In genomic region chr17:14341866-14342265, GRCh38 we compare ENCODE assay signal across 27 cellular contexts. TPM values are rescaled to one million over a fixed set of nuclear protein-coding genes. Genes with fewer than 3 reads are reported as not detected.
DNase-seq lines count a peak whose midpoint lies in the region; ATAC-seq and TF ChIP-seq lines count a peak whose summit lies in the region.
"Had no signal": no experiment of that assay in that cellular context is flagged by ENCODE, and none has a peak within 500 bp of the region (broad histone marks: within the 10 kb centered on the region; RNA-seq: fewer than 3 reads in every experiment).

No MANE protein-coding gene starts in this region.

- no peak overlapping the region for H3K27ac ChIP-seq in SJCRH30
- no peak overlapping the region for H3K27ac ChIP-seq in lower lobe of right lung
- H3K27ac ChIP-seq: brain microvascular endothelial cell, epithelial cell of prostate, foreskin keratinocyte, SK-N-MC had no signal

- H3K36me3 Mint-ChIP-seq in natural killer cell treated with Interleukin-12 subunit alpha and Interleukin-12 subunit beta and Interleukin-15 and Interleukin-18, amount 100 ng/mL, for 72 hours = peaks cover 5% of the 10 kb centered on the region
- peaks cover 7% of the 10 kb centered on the region for H3K36me3 Mint-ChIP-seq in natural killer cell
- peaks cover 16% of the 10 kb centered on the region for H3K36me3 Mint-ChIP-seq in stimulated activated effector memory CD8-positive, alpha-beta T cell treated with anti-CD3 and anti-CD28 coated beads, Interleukin-12 subunit alpha, Interleukin-12 subunit beta, amount 100 ng/mL, for 72 hours
- peaks cover 18% of the 10 kb centered on the region for H3K36me3 Mint-ChIP-seq in activated CD4-positive, alpha-beta memory T cell treated with anti-CD3 and anti-CD28 coated beads for 36 hours

- TF ChIP-seq CTCF in natural killer cell (IDR thresholded peaks at IDR 0.05) = no peak
- TF ChIP-seq CTCF in fibroblast of villous mesenchyme (IDR thresholded peaks at IDR 0.05; ENCODE audit: insufficient read depth, low read depth, low read length) = no peak
- no peak for TF ChIP-seq CTCF in lower lobe of right lung (IDR thresholded peaks at IDR 0.05)

- H3K4me1 ChIP-seq in SJCRH30 (peaks cover 5% of the 10 kb centered on the region), lower lobe of right lung (no peaks in the 10 kb centered on the region)
- H3K4me1 ChIP-seq: BE2C, foreskin keratinocyte had no signal

- POLR2A ChIA-PET in activated CD4-positive, alpha-beta memory T cell treated with anti-CD3 and anti-CD28 coated beads for 36 hours (lab: Charles Lee) = interaction anchor here (1.1 to 1.3 kb wide), 2 partner anchors 10 to 40 kb away, joined by 3 read pairs; no protein-coding TSS in a partner anchor

- H3K27me3 Mint-ChIP-seq in natural killer cell treated with Interleukin-12 subunit alpha and Interleukin-12 subunit beta and Interleukin-15 and Interleukin-18, amount 100 ng/mL, for 72 hours = no peaks in the 10 kb centered on the region
- H3K27me3 Mint-ChIP-seq in natural killer cell (ENCODE audit: low read depth in 2 of 2) = no peaks in the 10 kb centered on the region
- no peaks in the 10 kb centered on the region for H3K27me3 Mint-ChIP-seq in activated CD4-positive, alpha-beta memory T cell treated with anti-CD3 and anti-CD28 coated beads for 36 hours
- H3K27me3 Mint-ChIP-seq: T-helper 17 cell had no signal

- no peak overlapping the region for H3K4me3 Mint-ChIP-seq in natural killer cell treated with Interleukin-12 subunit alpha and Interleukin-12 subunit beta and Interleukin-15 and Interleukin-18, amount 100 ng/mL, for 72 hours
- no peak overlapping the region for H3K4me3 Mint-ChIP-seq in natural killer cell
- no peak overlapping the region for H3K4me3 Mint-ChIP-seq in stimulated activated effector memory CD8-positive, alpha-beta T cell treated with anti-CD3 and anti-CD28 coated beads, Interleukin-12 subunit alpha, Interleukin-12 subunit beta, amount 100 ng/mL, for 72 hours
- H3K4me3 Mint-ChIP-seq in activated CD4-positive, alpha-beta memory T cell treated with anti-CD3 and anti-CD28 coated beads for 36 hours = no peak overlapping the region
- H3K4me3 Mint-ChIP-seq: activated T-cell treated with anti-CD3 and anti-CD28 coated beads, Interleukin-2, amount 50 U/mL, for 4 hours; memory B cell had no signal

- no peaks in the 10 kb centered on the region for H3K9me3 Mint-ChIP-seq in natural killer cell treated with Interleukin-12 subunit alpha and Interleukin-12 subunit beta and Interleukin-15 and Interleukin-18, amount 100 ng/mL, for 72 hours
- no peaks in the 10 kb centered on the region for H3K9me3 Mint-ChIP-seq in natural killer cell
- H3K9me3 Mint-ChIP-seq in stimulated activated effector memory CD8-positive, alpha-beta T cell treated with anti-CD3 and anti-CD28 coated beads, Interleukin-12 subunit alpha, Interleukin-12 subunit beta, amount 100 ng/mL, for 72 hours = no peaks in the 10 kb centered on the region
- no peaks in the 10 kb centered on the region for H3K9me3 Mint-ChIP-seq in activated CD4-positive, alpha-beta memory T cell treated with anti-CD3 and anti-CD28 coated beads for 36 hours
- H3K9me3 Mint-ChIP-seq: activated T-cell treated with anti-CD3 and anti-CD28 coated beads, Interleukin-2, amount 50 U/mL, for 4 hours; memory B cell had no signal

- H3K4me3 ChIP-seq in SJCRH30 (no peak overlapping the region), fibroblast of villous mesenchyme (ENCODE audit: low read depth, low read length) (no peak overlapping the region), lower lobe of right lung (no peak overlapping the region)
- H3K4me3 ChIP-seq: GM12878, SK-N-MC had no signal

- no peak for ATAC-seq in natural killer cell treated with Interleukin-12 subunit alpha and Interleukin-12 subunit beta and Interleukin-15 and Interleukin-18, amount 100 ng/mL, for 72 hours
- ATAC-seq in natural killer cell (no peak), lower lobe of right lung (no peak), GM21529 (IDR thresholded peaks at IDR 0.05; ENCODE audit: unreplicated experiment) (no peak)
- no peak for ATAC-seq in stimulated activated effector memory CD8-positive, alpha-beta T cell treated with anti-CD3 and anti-CD28 coated beads, Interleukin-12 subunit alpha, Interleukin-12 subunit beta, amount 100 ng/mL, for 72 hours
- ATAC-seq: activated T-cell treated with anti-CD3 and anti-CD28 coated beads, Interleukin-2, amount 50 U/mL, for 4 hours; foreskin keratinocyte; GM12878; T-helper 17 cell had no signal

- H3K36me3 ChIP-seq in SJCRH30 (peaks cover 12% of the 10 kb centered on the region; the same call in 1 of the 2 replicates), lower lobe of right lung (no peaks in the 10 kb centered on the region)
- H3K36me3 ChIP-seq: BE2C had no signal

- H3K27me3 ChIP-seq in SJCRH30 = no peaks in the 10 kb centered on the region
- H3K27me3 ChIP-seq in lower lobe of right lung (ENCODE audit: low read depth) = no peaks in the 10 kb centered on the region
- H3K27me3 ChIP-seq: BE2C, brain microvascular endothelial cell, foreskin keratinocyte had no signal

- DNase-seq in natural killer cell treated with Interleukin-12 subunit alpha and Interleukin-12 subunit beta and Interleukin-15 and Interleukin-18, amount 100 ng/mL, for 72 hours (ENCODE audit: low spot score) = peak; percentile 6
- DNase-seq in natural killer cell = no peak
- DNase-seq in SJCRH30 = peak; percentile 60 to 77
- DNase-seq in fibroblast of villous mesenchyme (ENCODE audit: low read depth) = peak; percentile 17
- no peak for DNase-seq in stimulated activated effector memory CD8-positive, alpha-beta T cell treated with anti-CD3 and anti-CD28 coated beads, Interleukin-12 subunit alpha, Interleukin-12 subunit beta, amount 100 ng/mL, for 72 hours (ENCODE audit: low spot score in 2 of 2)
- DNase-seq in lower lobe of right lung = no peak
- DNase-seq in activated CD4-positive, alpha-beta memory T cell treated with anti-CD3 and anti-CD28 coated beads for 36 hours = no peak
- DNase-seq: ACHN; activated CD4-positive, alpha-beta T cell treated with anti-CD3 and anti-CD28 coated beads for 48 hours; activated T-cell treated with anti-CD3 and anti-CD28 coated beads, Interleukin-2, amount 50 U/mL, for 4 hours; BE2C; brain microvascular endothelial cell; Calu3; effector CD4-positive, alpha-beta T cell; EL; foreskin keratinocyte; NCI-H1436 treated with DMSO at 0.1 percent for 48 hours; NCI-H2107; NCI-H69; occipital lobe; stimulated activated naive CD4-positive, alpha-beta T cell treated with Interleukin-2 at 50 U/mL for 16 hours; T-helper 17 cell had no signal

- CTCF ChIA-PET in activated CD4-positive, alpha-beta memory T cell treated with anti-CD3 and anti-CD28 coated beads for 36 hours (lab: Charles Lee) = interaction anchor here (1.8 kb wide), 1 partner anchor 41 kb away, joined by 6 read pairs; the partner anchor contains the start of gene HS3ST3B1

- peaks cover 37 to 39% of the 10 kb centered on the region in 2 donors for H3K4me1 Mint-ChIP-seq in natural killer cell treated with Interleukin-12 subunit alpha and Interleukin-12 subunit beta and Interleukin-15 and Interleukin-18, amount 100 ng/mL, for 72 hours (ENCODE audit: low read depth in 2 of 2)
- H3K4me1 Mint-ChIP-seq in natural killer cell = peaks cover 49 to 53% of the 10 kb centered on the region in 2 donors
- H3K4me1 Mint-ChIP-seq in stimulated activated effector memory CD8-positive, alpha-beta T cell treated with anti-CD3 and anti-CD28 coated beads, Interleukin-12 subunit alpha, Interleukin-12 subunit beta, amount 100 ng/mL, for 72 hours = peaks cover 42% of the 10 kb centered on the region
- peaks cover 45% of the 10 kb centered on the region for H3K4me1 Mint-ChIP-seq in activated CD4-positive, alpha-beta memory T cell treated with anti-CD3 and anti-CD28 coated beads for 36 hours (ENCODE audit: low read depth)

- H3K27ac Mint-ChIP-seq in natural killer cell treated with Interleukin-12 subunit alpha and Interleukin-12 subunit beta and Interleukin-15 and Interleukin-18, amount 100 ng/mL, for 72 hours = peak overlapping the region in 1 of 2 donors; percentile 45
- peak overlapping the region in 1 of 2 donors; percentile 82 for H3K27ac Mint-ChIP-seq in natural killer cell
- peak overlapping the region; percentile 60 for H3K27ac Mint-ChIP-seq in stimulated activated effector memory CD8-positive, alpha-beta T cell treated with anti-CD3 and anti-CD28 coated beads, Interleukin-12 subunit alpha, Interleukin-12 subunit beta, amount 100 ng/mL, for 72 hours
- no peak overlapping the region for H3K27ac Mint-ChIP-seq in activated CD4-positive, alpha-beta memory T cell treated with anti-CD3 and anti-CD28 coated beads for 36 hours
- H3K27ac Mint-ChIP-seq: memory B cell had no signal

- intact Hi-C loops in natural killer cell (cut with micrococcal nuclease) = no loop called here
- intact Hi-C loops in lower lobe of right lung (cut with DNase I) = no loop called here
- intact Hi-C loops in activated CD4-positive, alpha-beta memory T cell treated with anti-CD3 and anti-CD28 coated beads for 36 hours (cut with micrococcal nuclease) = no loop called here

- H3K9me3 ChIP-seq in SJCRH30 (replicated peaks) = no peaks in the 10 kb centered on the region
- H3K9me3 ChIP-seq in lower lobe of right lung = no peaks in the 10 kb centered on the region
- H3K9me3 ChIP-seq: BE2C had no signal

RNA-seq across cellular contexts. Expression of gene HS3ST3B1, which starts 41.0 kb away (rescaled TPM):
- 10 to 100 TPM; 13.2 to 22.0 TPM for total RNA-seq in natural killer cell treated with Interleukin-12 subunit alpha and Interleukin-12 subunit beta and Interleukin-15 and Interleukin-18, amount 100 ng/mL, for 72 hours
- total RNA-seq in natural killer cell = 10 to 100 TPM; 14.1 to 18.6 (median 17.1) TPM
- total RNA-seq in SJCRH30 (2014; rRNA removed; shearing (Covaris generic)) = 41.5 and 44.8 TPM in 2 replicates
- total RNA-seq in fibroblast of villous mesenchyme = 7.4 and 10.4 TPM in 2 replicates
- total RNA-seq in lower lobe of right lung = 3.4 TPM
- 10 to 100 TPM; 13.4 to 13.9 TPM for total RNA-seq in activated CD4-positive, alpha-beta memory T cell treated with anti-CD3 and anti-CD28 coated beads for 36 hours

Comparison
In these comparisons a context has a peak if more than half of its experiments do, and no peak if none do; other contexts are left out.
1. DNase-seq: peak in natural killer cell treated with Interleukin-12 subunit alpha and Interleukin-12 subunit beta and Interleukin-15 and Interleukin-18, amount 100 ng/mL, for 72 hours (single experiment), SJCRH30 (2 of 2) and fibroblast of villous mesenchyme (single experiment); none in natural killer cell (single experiment), stimulated activated effector memory CD8-positive, alpha-beta T cell treated with anti-CD3 and anti-CD28 coated beads, Interleukin-12 subunit alpha, Interleukin-12 subunit beta, amount 100 ng/mL, for 72 hours (0 of 2), lower lobe of right lung (single experiment) and activated CD4-positive, alpha-beta memory T cell treated with anti-CD3 and anti-CD28 coated beads for 36 hours (single experiment).